15 cellular contexts compared by ENCODE assay signal in genomic region chr7:24958399-24958798, GRCh38. TPM values are rescaled to one million over a fixed set of nuclear protein-coding genes. Genes with fewer than 3 reads are reported as not detected.
A peak's percentile ranks its signal among the peaks of the same experiment; 100 is the strongest.
DNase-seq lines count a peak whose midpoint lies in the region; ATAC-seq lines count a peak whose summit lies in the region.
"Had no signal": no experiment of that assay in that cellular context is flagged by ENCODE, and none has a peak within 500 bp of the region (broad histone marks: within the 10 kb centered on the region; RNA-seq: fewer than 3 reads in every experiment).

No MANE protein-coding gene starts in this region.

- H3K4me2 ChIP-seq in Karpas-422 (ENCODE audit: low read depth, low read length, poor library complexity, severe bottlenecking) (no peak overlapping the region), trophoblast cell (ENCODE audit: low read length) (no peak overlapping the region)
- H3K4me2 ChIP-seq: A549 had no signal

- H3K4me3 Mint-ChIP-seq in dendritic cell treated with granulocyte-macrophage colony-stimulating factor and Interleukin-4, amounts not matched to agents 40 ng/mL and 50 ng/mL, for 4 days, result no peak overlapping the region
- no peak overlapping the region for H3K4me3 Mint-ChIP-seq in memory B cell

- H3K9me3 ChIP-seq in Karpas-422 (ENCODE audit: low read length) (no peaks in the 10 kb centered on the region), trophoblast cell (ENCODE audit: insufficient read depth, low read depth, low read length) (no peaks in the 10 kb centered on the region)
- H3K9me3 ChIP-seq: A549, BE2C had no signal

- no peak overlapping the region for H3K14ac ChIP-seq in trophoblast cell (ENCODE audit: low read length)

- intact Hi-C loops in dendritic cell treated with granulocyte-macrophage colony-stimulating factor and Interleukin-4, amounts not matched to agents 40 ng/mL and 50 ng/mL, for 4 days (cut with micrococcal nuclease), result no loop called here

- H3K79me1 ChIP-seq in trophoblast cell (ENCODE audit: low read length), result no peaks in the 10 kb centered on the region

- no peak overlapping the region for H2AK5ac ChIP-seq in trophoblast cell (ENCODE audit: low read length)

- H3K4me1 Mint-ChIP-seq in dendritic cell treated with granulocyte-macrophage colony-stimulating factor and Interleukin-4, amounts not matched to agents 40 ng/mL and 50 ng/mL, for 4 days (ENCODE audit: low read depth), result peaks cover 59% of the 10 kb centered on the region
- peaks cover 57% of the 10 kb centered on the region for H3K4me1 Mint-ChIP-seq in memory B cell

- H3K36me3 ChIP-seq in Karpas-422 (ENCODE audit: insufficient read depth, low read length) (peaks cover 6% of the 10 kb centered on the region; the same call in 1 of the 2 replicates), trophoblast cell (ENCODE audit: control insufficient read depth in 1 of 2, insufficient read depth in 2 of 2, low read length in 2 of 2) (no peaks in the 10 kb centered on the region)
- H3K36me3 ChIP-seq: BE2C had no signal

- ATAC-seq in memory B cell (ENCODE audit: low read depth) (no peak), GM21619 (IDR thresholded peaks at IDR 0.05; ENCODE audit: unreplicated experiment) (no peak), GM18907 (IDR thresholded peaks at IDR 0.05; ENCODE audit: unreplicated experiment) (no peak)
- ATAC-seq: A549, HCT116 had no signal

- H3K18ac ChIP-seq in trophoblast cell (ENCODE audit: low read length), result no peak overlapping the region

- no peak overlapping the region for H4K12ac ChIP-seq in trophoblast cell (ENCODE audit: low read depth, low read length)

- H3K27me3 Mint-ChIP-seq in dendritic cell treated with granulocyte-macrophage colony-stimulating factor and Interleukin-4, amounts not matched to agents 40 ng/mL and 50 ng/mL, for 4 days, result no peaks in the 10 kb centered on the region
- no peaks in the 10 kb centered on the region for H3K27me3 Mint-ChIP-seq in memory B cell
- H3K27me3 Mint-ChIP-seq: CD4-positive, alpha-beta memory T cell had no signal

- H3K4me1 ChIP-seq in Karpas-422 (ENCODE audit: low read length) (peaks cover 98% of the 10 kb centered on the region), trophoblast cell (ENCODE audit: control insufficient read depth in 1 of 2, insufficient read depth in 2 of 2, low read length in 2 of 2) (no peaks in the 10 kb centered on the region)

- no peaks in the 10 kb centered on the region for H3K9me2 ChIP-seq in Karpas-422 (replicated peaks; ENCODE audit: insufficient read depth, low read length)

- H2BK120ac ChIP-seq in trophoblast cell (ENCODE audit: insufficient read depth, low read length, poor library complexity), result no peak overlapping the region

- peaks cover 63% of the 10 kb centered on the region for H4K20me1 ChIP-seq in Karpas-422 (ENCODE audit: insufficient read depth, low read depth, low read length)

- H3K4me3 ChIP-seq in Karpas-422 (ENCODE audit: low read length), result no peak overlapping the region
- no peak overlapping the region for H3K4me3 ChIP-seq in trophoblast cell (ENCODE audit: low read depth, low read length)
- H3K4me3 ChIP-seq: A549 had no signal

- H2BK5ac ChIP-seq in trophoblast cell (ENCODE audit: low read depth, low read length, poor library complexity), result no peak overlapping the region

- H3K27me3 ChIP-seq in Karpas-422 (ENCODE audit: low read length) (no peaks in the 10 kb centered on the region), trophoblast cell (ENCODE audit: insufficient read depth, low read length) (no peaks in the 10 kb centered on the region)
- H3K27me3 ChIP-seq: BE2C had no signal

- H3K79me2 ChIP-seq in Karpas-422 (ENCODE audit: low read length) (peaks cover 99% of the 10 kb centered on the region), trophoblast cell (ENCODE audit: control insufficient read depth, insufficient read depth, low read length, poor library complexity) (no peaks in the 10 kb centered on the region)

- H3K27ac Mint-ChIP-seq in dendritic cell treated with granulocyte-macrophage colony-stimulating factor and Interleukin-4, amounts not matched to agents 40 ng/mL and 50 ng/mL, for 4 days, result peak overlapping the region; percentile 37
- H3K27ac Mint-ChIP-seq in memory B cell, result peak overlapping the region; percentile 66

- H2BK12ac ChIP-seq in trophoblast cell (ENCODE audit: low read length), result no peak overlapping the region

- peaks cover 18% of the 10 kb centered on the region for H3K36me3 Mint-ChIP-seq in dendritic cell treated with granulocyte-macrophage colony-stimulating factor and Interleukin-4, amounts not matched to agents 40 ng/mL and 50 ng/mL, for 4 days (ENCODE audit: low read depth)
- peaks cover 2% of the 10 kb centered on the region for H3K36me3 Mint-ChIP-seq in memory B cell
- H3K36me3 Mint-ChIP-seq: CD4-positive, alpha-beta memory T cell had no signal

- H3K27ac ChIP-seq in Karpas-422 (ENCODE audit: low read length) (peak overlapping the region; percentile 56), trophoblast cell (ENCODE audit: low read depth, low read length) (no peak overlapping the region)
- H3K27ac ChIP-seq: A549, C4-2B had no signal

- no peak overlapping the region for H3K4ac ChIP-seq in trophoblast cell (ENCODE audit: low read depth, low read length)

- no peak overlapping the region for H4K8ac ChIP-seq in trophoblast cell (ENCODE audit: low read depth, low read length)

- H3K9ac ChIP-seq in Karpas-422 (ENCODE audit: low read length), result no peak overlapping the region
- H3K9ac ChIP-seq in trophoblast cell (ENCODE audit: low read length), result no peak overlapping the region

- H3K23ac ChIP-seq in trophoblast cell (ENCODE audit: low read length), result no peak overlapping the region

- no peak overlapping the region for H4K91ac ChIP-seq in trophoblast cell (ENCODE audit: low read depth, low read length)

- DNase-seq in Karpas-422 (no peak), memory B cell (ENCODE audit: low spot score in 2 of 2) (no peak), NCI-H69 (lab: John Stamatoyannopoulos, UW) (no peak), trophoblast cell (no peak)
- DNase-seq: BE2C; CD4-positive, alpha-beta memory T cell; DMS153; DND-41; GDM1 had no signal

- H2AFZ ChIP-seq in Karpas-422 (ENCODE audit: low read length), result no peak overlapping the region
- no peak overlapping the region for H2AFZ ChIP-seq in trophoblast cell (ENCODE audit: insufficient read depth, low read length, poor library complexity)

- peaks cover 5% of the 10 kb centered on the region for H3K9me3 Mint-ChIP-seq in dendritic cell treated with granulocyte-macrophage colony-stimulating factor and Interleukin-4, amounts not matched to agents 40 ng/mL and 50 ng/mL, for 4 days
- no peaks in the 10 kb centered on the region for H3K9me3 Mint-ChIP-seq in memory B cell
- H3K9me3 Mint-ChIP-seq: CD4-positive, alpha-beta memory T cell had no signal

RNA-seq across cellular contexts. Expression of gene OSBPL3, which starts 21.6 kb away (rescaled TPM):
- total RNA-seq in Karpas-422 (2014; rRNA removed; shearing (Covaris generic); ENCODE audit: low replicate concordance), result 120 and 149 TPM in 2 replicates
- polyA plus RNA-seq in trophoblast cell (2013), result 6.8 and 8.0 TPM in 2 replicates
